In genomic region chr3:175606650-175607318, GRCh38 we compare ENCODE assay signal across 20 cellular contexts.
A peak's percentile ranks its signal among the peaks of the same experiment; 100 is the strongest.
DNase-seq lines count a peak whose midpoint lies in the region; ATAC-seq, FAIRE-seq and TF ChIP-seq lines count a peak whose summit lies in the region.
"Had no signal": no experiment of that assay in that cellular context is flagged by ENCODE, and none has a peak within 500 bp of the region (broad histone marks: within the 10 kb centered on the region; RNA-seq: fewer than 3 reads in every experiment).

No MANE protein-coding gene starts in this region.

- ATAC-seq in activated CD4-positive, alpha-beta T cell treated with anti-CD3 and anti-CD28 coated beads for 36 hours: no peak
- no peak for ATAC-seq in CD4-positive, alpha-beta T cell (ENCODE audit: poor library complexity)
- ATAC-seq in omental fat pad (ENCODE audit: low FRiP score): no peak
- ATAC-seq: naive thymus-derived CD8-positive, alpha-beta T cell; psoas muscle; stimulated activated naive B cell treated with anti-CD40 and anti-IgM and Interleukin-4, amounts not matched to agents 10 μg/mL and 1 μg/mL and 100 μg/mL, for 72 hours had no signal

- no peaks in the 10 kb centered on the region for H3K27me3 ChIP-seq in GM23248 (replicated peaks; ENCODE audit: insufficient read depth)
- no peaks in the 10 kb centered on the region for H3K27me3 ChIP-seq in endothelial cell of umbilical vein (ENCODE audit: control insufficient read depth in 2 of 2, insufficient read depth in 2 of 2, low read length in 2 of 2)
- H3K27me3 ChIP-seq in CD4-positive, alpha-beta T cell (ENCODE audit: control insufficient read depth, insufficient read depth, low read length): no peaks in the 10 kb centered on the region
- H3K27me3 ChIP-seq: tibial artery had no signal

- H3K36me3 ChIP-seq in GM23248 (ENCODE audit: low read depth) (no peaks in the 10 kb centered on the region), endothelial cell of umbilical vein (ENCODE audit: control insufficient read depth in 2 of 2, extremely low read depth in 1 of 2, insufficient read depth in 2 of 2, low read length in 2 of 2) (no peaks in the 10 kb centered on the region)
- H3K36me3 ChIP-seq: tibial artery had no signal

- dilution Hi-C loops in endothelial cell of umbilical vein (cut with MboI; ENCODE audit: extremely low pct_ligation_motif_present, low sequenced_read_pairs): no loop called here

- H4K20me1 ChIP-seq in GM23248 (ENCODE audit: insufficient read depth): no peaks in the 10 kb centered on the region
- no peaks in the 10 kb centered on the region for H4K20me1 ChIP-seq in endothelial cell of umbilical vein (replicated peaks; ENCODE audit: control insufficient read depth, extremely low read depth, insufficient read depth, low read length)

- H3K27me3 Mint-ChIP-seq in activated CD4-positive, alpha-beta T cell treated with anti-CD3 and anti-CD28 coated beads for 36 hours: no peaks in the 10 kb centered on the region
- H3K27me3 Mint-ChIP-seq in CD4-positive, alpha-beta T cell: no peaks in the 10 kb centered on the region
- H3K27me3 Mint-ChIP-seq: activated naive CD8-positive, alpha-beta T cell treated with anti-CD3 and anti-CD28 coated beads for 36 hours; brain; dendritic cell treated with granulocyte-macrophage colony-stimulating factor and Interleukin-4, amounts not matched to agents 40 ng/mL and 50 ng/mL, for 4 days; memory B cell; naive thymus-derived CD8-positive, alpha-beta T cell; stimulated activated naive B cell treated with anti-CD40 and anti-IgM and Interleukin-4, amounts not matched to agents 10 μg/mL and 1 μg/mL and 100 μg/mL, for 72 hours had no signal

- H3K9me1 ChIP-seq in endothelial cell of umbilical vein (replicated peaks; ENCODE audit: control insufficient read depth, extremely low read depth, insufficient read depth, low read length): no peaks in the 10 kb centered on the region

- no peaks in the 10 kb centered on the region for H3K79me2 ChIP-seq in GM23248 (ENCODE audit: insufficient read depth)
- no peaks in the 10 kb centered on the region for H3K79me2 ChIP-seq in endothelial cell of umbilical vein (ENCODE audit: control insufficient read depth, insufficient read depth, low read length)

- DNase-seq in COR-L47 (lab: John Stamatoyannopoulos, UW) (peak; percentile 63), GM23248 (peak; percentile 14), NCI-H2171 (lab: John Stamatoyannopoulos, UW) (peak; percentile 29), endothelial cell of umbilical vein (ENCODE audit: low read depth, low spot score) (peak; percentile 3), omental fat pad (ENCODE audit: low spot score) (no peak), epidermal melanocyte (ENCODE audit: insufficient read length, low spot score) (no peak)
- no peak for DNase-seq in activated CD4-positive, alpha-beta T cell treated with anti-CD3 and anti-CD28 coated beads for 36 hours
- DNase-seq in CD4-positive, alpha-beta T cell: no peak
- DNase-seq: activated CD4-positive, CD25-positive, alpha-beta regulatory T cell; activated naive CD8-positive, alpha-beta T cell treated with anti-CD3 and anti-CD28 coated beads for 36 hours; immature natural killer cell; naive thymus-derived CD8-positive, alpha-beta T cell; NCI-H1436 treated with DMSO at 0.1 percent for 48 hours; psoas muscle; stimulated activated naive B cell treated with anti-CD40 and anti-IgM and Interleukin-4, amounts not matched to agents 10 μg/mL and 1 μg/mL and 100 μg/mL, for 72 hours; tibial artery had no signal

- H3K4me1 ChIP-seq in GM23248 (ENCODE audit: insufficient read depth) (no peaks in the 10 kb centered on the region; the same call in 1 of the 2 replicates), endothelial cell of umbilical vein (ENCODE audit: control insufficient read depth, extremely low read depth, insufficient read depth, low read length) (no peaks in the 10 kb centered on the region)
- H3K4me1 ChIP-seq: psoas muscle, tibial artery had no signal

- H3K9me3 Mint-ChIP-seq in activated CD4-positive, alpha-beta T cell treated with anti-CD3 and anti-CD28 coated beads for 36 hours (ENCODE audit: low read depth): no peaks in the 10 kb centered on the region
- peaks cover 4% of the 10 kb centered on the region for H3K9me3 Mint-ChIP-seq in CD4-positive, alpha-beta T cell
- H3K9me3 Mint-ChIP-seq: memory B cell had no signal

- intact Hi-C loops in endothelial cell of umbilical vein (cut with micrococcal nuclease): no loop called here
- intact Hi-C loops in activated CD4-positive, alpha-beta T cell treated with anti-CD3 and anti-CD28 coated beads for 36 hours (cut with DNase I, micrococcal nuclease): no loop called here
- intact Hi-C loops in CD4-positive, alpha-beta T cell (cut with DNase I, micrococcal nuclease): no loop called here

- no peaks in the 10 kb centered on the region for H3K36me3 Mint-ChIP-seq in activated CD4-positive, alpha-beta T cell treated with anti-CD3 and anti-CD28 coated beads for 36 hours (ENCODE audit: low read depth)
- H3K36me3 Mint-ChIP-seq in CD4-positive, alpha-beta T cell (ENCODE audit: low read depth): no peaks in the 10 kb centered on the region
- H3K36me3 Mint-ChIP-seq: activated naive CD8-positive, alpha-beta T cell treated with anti-CD3 and anti-CD28 coated beads for 36 hours; brain; memory B cell; naive thymus-derived CD8-positive, alpha-beta T cell; stimulated activated naive B cell treated with anti-CD40 and anti-IgM and Interleukin-4, amounts not matched to agents 10 μg/mL and 1 μg/mL and 100 μg/mL, for 72 hours had no signal

- TF ChIP-seq CTCF in endothelial cell of umbilical vein (IDR thresholded peaks at IDR 0.05; ENCODE audit: extremely low read depth in 1 of 2, insufficient read depth in 1 of 2, low read depth in 1 of 2, low read length in 2 of 2) (no peak), omental fat pad (IDR thresholded peaks at IDR 0.05) (no peak)
- TF ChIP-seq CTCF in CD4-positive, alpha-beta T cell (IDR thresholded peaks at IDR 0.05): no peak

- no TSS peak for BruUV-seq in endothelial cell of umbilical vein (replicated peaks; lab: Mats Ljungman, UMichigan)

- H3K9ac ChIP-seq in GM23248 (no peak overlapping the region), endothelial cell of umbilical vein (replicated peaks; ENCODE audit: extremely low read depth, insufficient read depth, low read length) (no peak overlapping the region)

- no peak overlapping the region for H3K4me3 Mint-ChIP-seq in activated CD4-positive, alpha-beta T cell treated with anti-CD3 and anti-CD28 coated beads for 36 hours
- H3K4me3 Mint-ChIP-seq in CD4-positive, alpha-beta T cell: no peak overlapping the region
- H3K4me3 Mint-ChIP-seq: activated naive CD8-positive, alpha-beta T cell treated with anti-CD3 and anti-CD28 coated beads for 36 hours; brain; dendritic cell treated with granulocyte-macrophage colony-stimulating factor and Interleukin-4, amounts not matched to agents 40 ng/mL and 50 ng/mL, for 4 days; immature natural killer cell; memory B cell; naive thymus-derived CD8-positive, alpha-beta T cell; stimulated activated naive B cell treated with anti-CD40 and anti-IgM and Interleukin-4, amounts not matched to agents 10 μg/mL and 1 μg/mL and 100 μg/mL, for 72 hours had no signal

- no peaks in the 10 kb centered on the region for H3K9me2 ChIP-seq in GM23248 (ENCODE audit: insufficient read depth)

- H3K27ac ChIP-seq in GM23248: no peak overlapping the region
- no peak overlapping the region for H3K27ac ChIP-seq in endothelial cell of umbilical vein (ENCODE audit: insufficient read depth, low read depth, low read length)
- no peak overlapping the region for H3K27ac ChIP-seq in CD4-positive, alpha-beta T cell (ENCODE audit: low read depth, low read length)
- H3K27ac ChIP-seq: psoas muscle, tibial artery had no signal

- no peak overlapping the region for H3K4me2 ChIP-seq in GM23248 (ENCODE audit: unreplicated experiment)
- H3K4me2 ChIP-seq in endothelial cell of umbilical vein (ENCODE audit: insufficient read depth, low read length): no peak overlapping the region

- CTCF ChIA-PET in endothelial cell of umbilical vein (lab: Charles Lee): interaction anchor here (0.7 kb wide), 1 partner anchor 461 kb away, joined by 3 read pairs; no protein-coding TSS in a partner anchor
- CTCF ChIA-PET in activated CD4-positive, alpha-beta T cell treated with anti-CD3 and anti-CD28 coated beads for 36 hours (lab: Charles Lee): no interaction called here
- CTCF ChIA-PET in CD4-positive, alpha-beta T cell (lab: Charles Lee): no interaction called here

- WGBS in GM23248 (ENCODE audit: low coverage in 1 of 2, low lambda C conversion rate in 2 of 2, missing lambda C conversion rate in 2 of 2), 2 experiments: 59% methylated on average over 1 of the region's 1 CpG

- H3K9me3 ChIP-seq in GM23248 (ENCODE audit: low read depth): no peaks in the 10 kb centered on the region
- no peaks in the 10 kb centered on the region for H3K9me3 ChIP-seq in endothelial cell of umbilical vein (replicated peaks; ENCODE audit: control insufficient read depth, insufficient read depth, low read length)
- H3K9me3 ChIP-seq in CD4-positive, alpha-beta T cell (ENCODE audit: control insufficient read depth, low read length): no peaks in the 10 kb centered on the region
- H3K9me3 ChIP-seq: psoas muscle, tibial artery had no signal

- in situ Hi-C loops in GM23248 (cut with MboI): no loop called here

- no peaks in the 10 kb centered on the region for H3F3A ChIP-seq in GM23248 (ENCODE audit: insufficient read depth)

- H3K27ac Mint-ChIP-seq in activated CD4-positive, alpha-beta T cell treated with anti-CD3 and anti-CD28 coated beads for 36 hours: no peak overlapping the region
- H3K27ac Mint-ChIP-seq in CD4-positive, alpha-beta T cell: no peak overlapping the region
- H3K27ac Mint-ChIP-seq: activated naive CD8-positive, alpha-beta T cell treated with anti-CD3 and anti-CD28 coated beads for 36 hours; dendritic cell treated with granulocyte-macrophage colony-stimulating factor and Interleukin-4, amounts not matched to agents 40 ng/mL and 50 ng/mL, for 4 days; immature natural killer cell; memory B cell; naive thymus-derived CD8-positive, alpha-beta T cell; stimulated activated naive B cell treated with anti-CD40 and anti-IgM and Interleukin-4, amounts not matched to agents 10 μg/mL and 1 μg/mL and 100 μg/mL, for 72 hours had no signal

- H3K4me1 Mint-ChIP-seq in activated CD4-positive, alpha-beta T cell treated with anti-CD3 and anti-CD28 coated beads for 36 hours: no peaks in the 10 kb centered on the region
- H3K4me1 Mint-ChIP-seq in CD4-positive, alpha-beta T cell (ENCODE audit: low read depth): no peaks in the 10 kb centered on the region
- H3K4me1 Mint-ChIP-seq: activated naive CD8-positive, alpha-beta T cell treated with anti-CD3 and anti-CD28 coated beads for 36 hours; immature natural killer cell; memory B cell; naive thymus-derived CD8-positive, alpha-beta T cell; stimulated activated naive B cell treated with anti-CD40 and anti-IgM and Interleukin-4, amounts not matched to agents 10 μg/mL and 1 μg/mL and 100 μg/mL, for 72 hours had no signal

- FAIRE-seq in endothelial cell of umbilical vein (lab: Jason Lieb, UNC): no peak
- FAIRE-seq: H54 had no signal

- H3K4me3 ChIP-seq in GM23248 (no peak overlapping the region), endothelial cell of umbilical vein (replicated peaks in 1 of 3; ENCODE audit: insufficient read depth in 1 of 3, low read depth in 1 of 3, low read length in 3 of 3) (no peak overlapping the region)
- H3K4me3 ChIP-seq: psoas muscle, tibial artery had no signal

- H2AFZ ChIP-seq in GM23248 (no peak overlapping the region), endothelial cell of umbilical vein (ENCODE audit: low read depth, low read length) (no peak overlapping the region)

- no peak for TF ChIP-seq POLR2A in endothelial cell of umbilical vein (IDR thresholded peaks at IDR 0.05; ENCODE audit: low read depth, low read length)

- POLR2A ChIA-PET in endothelial cell of umbilical vein (lab: Charles Lee): no interaction called here
- POLR2A ChIA-PET in activated CD4-positive, alpha-beta T cell treated with anti-CD3 and anti-CD28 coated beads for 36 hours (lab: Charles Lee): no interaction called here
- POLR2A ChIA-PET in CD4-positive, alpha-beta T cell (lab: Charles Lee): no interaction called here

Comparison
In these comparisons a context has a peak if more than half of its experiments do, and no peak if none do; other contexts are left out.
1. DNase-seq: peak in COR-L47 (single experiment), GM23248 (single experiment), NCI-H2171 (single experiment) and endothelial cell of umbilical vein (single experiment); none in activated CD4-positive, alpha-beta T cell treated with anti-CD3 and anti-CD28 coated beads for 36 hours (single experiment), CD4-positive, alpha-beta T cell (0 of 10), omental fat pad (single experiment) and epidermal melanocyte (single experiment).